In the genomic region with DNA sequence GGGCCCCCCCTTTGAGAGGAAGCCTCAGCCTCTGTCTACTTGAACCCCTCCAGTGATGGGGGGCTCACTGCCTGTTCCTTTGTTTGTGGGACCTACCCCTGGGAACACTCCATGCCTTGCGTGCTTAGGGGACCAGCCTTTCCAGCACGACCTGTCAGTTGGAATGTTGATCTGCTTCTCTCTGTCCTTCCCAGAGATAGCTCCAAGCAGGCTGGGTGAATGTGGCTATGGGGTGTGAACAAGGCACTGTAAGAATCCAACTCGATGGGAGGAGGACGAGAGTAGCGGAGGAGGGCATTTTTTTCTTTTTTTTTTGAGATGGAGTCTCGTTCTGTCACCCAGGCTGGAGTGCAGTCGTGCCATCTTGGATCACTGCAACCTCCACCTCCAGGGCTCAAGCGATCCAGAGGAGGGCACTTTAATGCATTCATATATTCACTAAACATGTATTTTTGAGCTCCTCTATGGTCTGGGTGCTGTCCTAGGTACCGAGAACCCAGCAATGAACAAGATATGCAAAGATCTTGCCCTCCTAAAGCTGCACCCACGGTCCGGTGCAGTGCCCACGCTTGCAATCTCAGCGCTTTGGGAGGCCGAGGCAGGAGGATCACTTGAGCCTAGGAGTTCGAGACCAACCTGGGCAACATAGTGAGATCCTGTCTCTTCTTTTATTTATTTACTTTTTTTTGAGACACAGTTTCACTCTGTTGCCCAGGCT, we compare ENCODE assay signal across 1 cellular context.
TF ChIP-seq lines count a peak whose summit lies in the region.

No MANE protein-coding gene starts in this region.

TF ChIP-seq in HCT116, 20 proteins besides CTCF, POLR2A, EP300 and RAD21 (continued from another document):
- TF ChIP-seq ELF1 (IDR thresholded peaks at IDR 0.05; ENCODE audit: borderline replicate concordance, low read depth) (no peak), YY1 (IDR thresholded peaks at IDR 0.05; ENCODE audit: extremely low read depth, insufficient replicate concordance, low read depth, low read length) (no peak), EGR1 (IDR thresholded peaks at IDR 0.05; ENCODE audit: low read depth) (no peak), ZFX (IDR thresholded peaks at IDR 0.05) (no peak), POLR2AphosphoS5 (IDR thresholded peaks at IDR 0.05; ENCODE audit: low read depth, low read length) (no peak), SRF (IDR thresholded peaks at IDR 0.05; ENCODE audit: low read depth) (no peak), EZH2 (IDR thresholded peaks at IDR 0.05) (no peak), SP1 (IDR thresholded peaks at IDR 0.05; ENCODE audit: low read depth) (no peak), SIN3A (IDR thresholded peaks at IDR 0.05; ENCODE audit: low read depth) (no peak)
- TF ChIP-seq, protein P1, sequence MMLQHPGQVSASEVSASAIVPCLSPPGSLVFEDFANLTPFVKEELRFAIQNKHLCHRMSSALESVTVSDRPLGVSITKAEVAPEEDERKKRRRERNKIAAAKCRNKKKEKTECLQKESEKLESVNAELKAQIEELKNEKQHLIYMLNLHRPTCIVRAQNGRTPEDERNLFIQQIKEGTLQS (IDR thresholded peaks at IDR 0.05), result no peak
- TF ChIP-seq, protein P2, sequence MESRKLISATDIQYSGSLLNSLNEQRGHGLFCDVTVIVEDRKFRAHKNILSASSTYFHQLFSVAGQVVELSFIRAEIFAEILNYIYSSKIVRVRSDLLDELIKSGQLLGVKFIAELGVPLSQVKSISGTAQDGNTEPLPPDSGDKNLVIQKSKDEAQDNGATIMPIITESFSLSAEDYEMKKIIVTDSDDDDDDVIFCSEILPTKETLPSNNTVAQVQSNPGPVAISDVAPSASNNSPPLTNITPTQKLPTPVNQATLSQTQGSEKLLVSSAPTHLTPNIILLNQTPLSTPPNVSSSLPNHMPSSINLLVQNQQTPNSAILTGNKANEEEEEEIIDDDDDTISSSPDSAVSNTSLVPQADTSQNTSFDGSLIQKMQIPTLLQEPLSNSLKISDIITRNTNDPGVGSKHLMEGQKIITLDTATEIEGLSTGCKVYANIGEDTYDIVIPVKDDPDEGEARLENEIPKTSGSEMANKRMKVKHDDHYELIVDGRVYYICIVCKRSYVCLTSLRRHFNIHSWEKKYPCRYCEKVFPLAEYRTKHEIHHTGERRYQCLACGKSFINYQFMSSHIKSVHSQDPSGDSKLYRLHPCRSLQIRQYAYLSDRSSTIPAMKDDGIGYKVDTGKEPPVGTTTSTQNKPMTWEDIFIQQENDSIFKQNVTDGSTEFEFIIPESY (IDR thresholded peaks at IDR 0.05; ENCODE audit: extremely low read depth, insufficient replicate concordance, low read length), result no peak
- TF ChIP-seq, protein P3, sequence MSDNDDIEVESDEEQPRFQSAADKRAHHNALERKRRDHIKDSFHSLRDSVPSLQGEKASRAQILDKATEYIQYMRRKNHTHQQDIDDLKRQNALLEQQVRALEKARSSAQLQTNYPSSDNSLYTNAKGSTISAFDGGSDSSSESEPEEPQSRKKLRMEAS (IDR thresholded peaks at IDR 0.05), result no peak
